Comparison of ENCODE assay signal across 19 cellular contexts in genomic region chr4:40619600-40619999, GRCh38.
"Had no signal": no experiment of that assay in that cellular context is flagged by ENCODE, and none has a peak within 500 bp of the region (broad histone marks: within the 10 kb centered on the region; RNA-seq: fewer than 3 reads in every experiment).

No MANE protein-coding gene starts in this region.

- DNase-seq: activated CD4-positive, alpha-beta T cell treated with anti-CD3 and anti-CD28 coated beads for 4 hours; activated CD4-positive, alpha-beta T cell treated with anti-CD3 and anti-CD28 coated beads, Interleukin-2, amount 50 U/mL, for 4 hours; activated naive CD4-positive, alpha-beta T cell; activated T-cell treated with anti-CD3 and anti-CD28 coated beads for 4 hours; activated T-cell treated with anti-CD3 and anti-CD28 coated beads, Interleukin-2, amount 50 U/mL, for 72 hours; anterior cingulate cortex; effector memory CD4-positive, alpha-beta T cell; kidney glomerular epithelial cell; left lung; lower lobe of right lung; mesenchymal stem cell; natural killer cell; right lobe of liver; stimulated activated CD4-positive, alpha-beta T cell treated with anti-CD3 and anti-CD28 coated beads, Interleukin-4, amount 100 ng/mL, for 1 hour; stimulated activated naive CD8-positive, alpha-beta T cell treated with anti-CD3 and anti-CD28 coated beads, Interleukin-15, amount 100 ng/mL, for 72 hours; substantia nigra; T-helper 1 cell; upper lobe of right lung had no signal

- H3K27me3 ChIP-seq: left lung, right lobe of liver, upper lobe of right lung had no signal

- H3K36me3 ChIP-seq: lower lobe of right lung, right lobe of liver, upper lobe of right lung had no signal

- H3K4me3 ChIP-seq: left lung, lower lobe of right lung, right lobe of liver, upper lobe of right lung had no signal

- H3K27ac ChIP-seq: lower lobe of right lung, right lobe of liver, upper lobe of right lung had no signal

- ATAC-seq: activated T-cell treated with anti-CD3 and anti-CD28 coated beads, Interleukin-2, amount 50 U/mL, for 72 hours; left lung; lower lobe of right lung; natural killer cell; right lobe of liver; stimulated activated effector memory CD8-positive, alpha-beta T cell treated with anti-CD3 and anti-CD28 coated beads, Interleukin-12 subunit alpha, Interleukin-12 subunit beta, amount 100 ng/mL, for 72 hours; stimulated activated naive CD8-positive, alpha-beta T cell treated with anti-CD3 and anti-CD28 coated beads, Interleukin-15, amount 100 ng/mL, for 72 hours; upper lobe of right lung had no signal

- H3K9me3 ChIP-seq: left lung, lower lobe of right lung, right lobe of liver, upper lobe of right lung had no signal
